In the genomic region with DNA sequence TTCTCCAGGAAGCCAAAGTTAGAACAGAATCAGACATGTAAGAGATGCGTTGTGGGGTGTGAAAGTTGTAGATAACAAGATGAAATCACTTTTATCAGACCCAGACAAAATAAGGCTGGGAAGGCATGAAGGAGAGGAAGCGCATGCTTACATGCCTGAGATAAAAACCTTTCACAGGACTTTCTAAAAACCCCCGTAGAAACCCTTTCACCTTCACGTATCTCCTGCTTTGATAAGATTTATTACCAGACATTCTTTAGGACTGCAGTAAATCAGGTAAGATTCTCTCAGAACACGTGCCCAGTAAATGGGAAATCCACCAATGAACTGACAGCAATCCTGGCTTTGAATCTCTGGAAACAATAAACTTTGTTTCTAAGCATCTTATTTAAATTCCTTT, we compare ENCODE assay signal across 29 cellular contexts.
"Had no signal": no experiment of that assay in that cellular context is flagged by ENCODE, and none has a peak within 500 bp of the region (broad histone marks: within the 10 kb centered on the region; RNA-seq: fewer than 3 reads in every experiment).

No MANE protein-coding gene starts in this region.

- H3K27ac Mint-ChIP-seq: dendritic cell treated with granulocyte-macrophage colony-stimulating factor and Interleukin-4, amounts not matched to agents 40 ng/mL and 50 ng/mL, for 4 days; immature natural killer cell; naive thymus-derived CD4-positive, alpha-beta T cell; nephron; stimulated activated memory B cell treated with anti-CD40 and anti-IgM and Interleukin-4, amounts not matched to agents 10 μg/mL and 1 μg/mL and 100 μg/mL, for 72 hours; type B pancreatic cell had no signal

- H3K4me3 Mint-ChIP-seq: dendritic cell treated with granulocyte-macrophage colony-stimulating factor and Interleukin-4, amounts not matched to agents 40 ng/mL and 50 ng/mL, for 4 days; immature natural killer cell; naive thymus-derived CD4-positive, alpha-beta T cell; nephron; stimulated activated memory B cell treated with anti-CD40 and anti-IgM and Interleukin-4, amounts not matched to agents 10 μg/mL and 1 μg/mL and 100 μg/mL, for 72 hours; type B pancreatic cell had no signal

- ATAC-seq: foreskin keratinocyte; gastroesophageal sphincter; heart left ventricle; left ventricle myocardium superior; lower lobe of right lung; naive thymus-derived CD4-positive, alpha-beta T cell; psoas muscle; right cardiac atrium; stimulated activated memory B cell treated with anti-CD40 and anti-IgM and Interleukin-4, amounts not matched to agents 10 μg/mL and 1 μg/mL and 100 μg/mL, for 72 hours; stimulated activated naive CD8-positive, alpha-beta T cell treated with anti-CD3 and anti-CD28 coated beads, Interleukin-15, Interleukin-2, amounts not matched to agents 100 U/mL and 50 U/mL, for 24 hours had no signal

- H3K9me3 ChIP-seq: colonic mucosa, esophagus muscularis mucosa, gastroesophageal sphincter, heart left ventricle, lower lobe of right lung, psoas muscle, sigmoid colon, testis, tibial artery had no signal

- H3K4me2 ChIP-seq: hepatocyte had no signal

- H3K4me3 ChIP-seq: colonic mucosa, esophagus muscularis mucosa, gastroesophageal sphincter, heart left ventricle, hepatocyte, lower lobe of right lung, psoas muscle, sigmoid colon, spleen, testis, tibial artery had no signal

- H3K4me1 Mint-ChIP-seq: immature natural killer cell; nephron; stimulated activated memory B cell treated with anti-CD40 and anti-IgM and Interleukin-4, amounts not matched to agents 10 μg/mL and 1 μg/mL and 100 μg/mL, for 72 hours had no signal

- H3K36me3 Mint-ChIP-seq: immature natural killer cell; naive thymus-derived CD4-positive, alpha-beta T cell; stimulated activated memory B cell treated with anti-CD40 and anti-IgM and Interleukin-4, amounts not matched to agents 10 μg/mL and 1 μg/mL and 100 μg/mL, for 72 hours; type B pancreatic cell had no signal

- H3K27me3 ChIP-seq: colonic mucosa, esophagus muscularis mucosa, foreskin keratinocyte, gastroesophageal sphincter, heart left ventricle, hepatocyte, sigmoid colon, spleen, testis, tibial artery had no signal

- FAIRE-seq: endothelial cell of umbilical vein had no signal

- H3K36me3 ChIP-seq: colonic mucosa, esophagus muscularis mucosa, gastroesophageal sphincter, heart left ventricle, lower lobe of right lung, sigmoid colon, spleen, tibial artery had no signal

- H3K27ac ChIP-seq: colonic mucosa, esophagus muscularis mucosa, foreskin keratinocyte, gastroesophageal sphincter, heart left ventricle, hepatocyte, lower lobe of right lung, psoas muscle, sigmoid colon, spleen, testis, tibial artery had no signal

- H3K79me2 ChIP-seq: hepatocyte had no signal

- DNase-seq: colonic mucosa; effector memory CD4-positive, alpha-beta T cell; foreskin keratinocyte; heart left ventricle; immature natural killer cell; islet precursor cell; kidney glomerular epithelial cell; left ventricle myocardium superior; lower lobe of right lung; midbrain; naive thymus-derived CD4-positive, alpha-beta T cell; nucleus accumbens; psoas muscle; right cardiac atrium; sigmoid colon; spleen; stimulated activated CD4-positive, alpha-beta T cell treated with anti-CD3 and anti-CD28 coated beads, Interleukin-4, amount 100 ng/mL, for 4 hours; stimulated activated naive CD8-positive, alpha-beta T cell treated with anti-CD3 and anti-CD28 coated beads, Interleukin-15, Interleukin-2, amounts not matched to agents 100 U/mL and 50 U/mL, for 24 hours; substantia nigra; testis; tibial artery had no signal

- H3K9me3 Mint-ChIP-seq: stimulated activated memory B cell treated with anti-CD40 and anti-IgM and Interleukin-4, amounts not matched to agents 10 μg/mL and 1 μg/mL and 100 μg/mL, for 72 hours had no signal

- H2AFZ ChIP-seq: hepatocyte had no signal

- H3K4me1 ChIP-seq: colonic mucosa, esophagus muscularis mucosa, foreskin keratinocyte, gastroesophageal sphincter, lower lobe of right lung, psoas muscle, sigmoid colon, spleen, testis, tibial artery had no signal

- H3K27me3 Mint-ChIP-seq: dendritic cell treated with granulocyte-macrophage colony-stimulating factor and Interleukin-4, amounts not matched to agents 40 ng/mL and 50 ng/mL, for 4 days; stimulated activated memory B cell treated with anti-CD40 and anti-IgM and Interleukin-4, amounts not matched to agents 10 μg/mL and 1 μg/mL and 100 μg/mL, for 72 hours; type B pancreatic cell had no signal
